17 cellular contexts compared by ENCODE assay signal in genomic region chr6:13495818-13496217, GRCh38.
"Had no signal": no experiment of that assay in that cellular context is flagged by ENCODE, and none has a peak within 500 bp of the region (broad histone marks: within the 10 kb centered on the region; RNA-seq: fewer than 3 reads in every experiment).

No MANE protein-coding gene starts in this region.

- H3K4me3 ChIP-seq: colonic mucosa, dorsolateral prefrontal cortex, esophagus muscularis mucosa, sigmoid colon, thoracic aorta, vagina had no signal

- H3K9me3 ChIP-seq: colonic mucosa, esophagus muscularis mucosa, sigmoid colon, thoracic aorta, vagina had no signal

- H3K36me3 ChIP-seq: colonic mucosa, esophagus muscularis mucosa, sigmoid colon, thoracic aorta, vagina, WERI-Rb-1 had no signal

- H3K27me3 ChIP-seq: colonic mucosa, dorsolateral prefrontal cortex, esophagus muscularis mucosa, sigmoid colon, vagina had no signal

- H3K9ac ChIP-seq: parathyroid adenoma had no signal

- H3K79me2 ChIP-seq: parathyroid adenoma had no signal

- ATAC-seq: effector memory CD8-positive, alpha-beta T cell had no signal

- H2AFZ ChIP-seq: parathyroid adenoma had no signal

- H3K27ac ChIP-seq: colonic mucosa, dorsolateral prefrontal cortex, esophagus muscularis mucosa, parathyroid adenoma, sigmoid colon, thoracic aorta, vagina, WERI-Rb-1 had no signal

- DNase-seq: activated CD4-positive, alpha-beta T cell treated with anti-CD3 and anti-CD28 coated beads for 1 hour; activated CD8-positive, alpha-beta memory T cell treated with anti-CD3 and anti-CD28 coated beads, Interleukin-2, amount 50 U/mL, for 48 hours; activated naive CD4-positive, alpha-beta T cell treated with Interleukin-2 at 50 U/mL for 16 hours; activated naive CD8-positive, alpha-beta T cell treated with anti-CD3 and anti-CD28 coated beads for 36 hours; activated T-cell treated with anti-CD3 and anti-CD28 coated beads, Interleukin-2, amount 50 U/mL, for 48 hours; colonic mucosa; dorsolateral prefrontal cortex; effector memory CD8-positive, alpha-beta T cell; nucleus accumbens; sigmoid colon; stimulated activated CD4-positive, alpha-beta T cell treated with anti-CD3 and anti-CD28 coated beads, Interleukin-2, amount 100 ng/mL, for 48 hours; stimulated activated naive CD4-positive, alpha-beta T cell treated with Interleukin-2 at 50 U/mL for 16 hours; WERI-Rb-1 had no signal

- H3K4me1 ChIP-seq: colonic mucosa, parathyroid adenoma, sigmoid colon, vagina had no signal
